In genomic region chr12:2034633-2035420, GRCh38 we compare ENCODE assay signal across 8 cellular contexts. TPM values are rescaled to one million over a fixed set of nuclear protein-coding genes. Genes with fewer than 3 reads are reported as not detected.
DNase-seq lines count a peak whose midpoint lies in the region; ATAC-seq and TF ChIP-seq lines count a peak whose summit lies in the region.

No MANE protein-coding gene starts in this region.

- no peaks in the 10 kb centered on the region for H3K36me3 Mint-ChIP-seq in CD14-positive monocyte

- H3K4me3 Mint-ChIP-seq in CD14-positive monocyte, result peak overlapping the region; percentile 58 to 82

- H3K27ac Mint-ChIP-seq in CD14-positive monocyte, result no peak overlapping the region

- ATAC-seq in GM21367 (IDR thresholded peaks at IDR 0.05; ENCODE audit: unreplicated experiment), result peak; percentile 62

- H3K27me3 Mint-ChIP-seq in CD14-positive monocyte (ENCODE audit: low read depth in 3 of 3), result peaks cover 21 to 48% (median 33%) of the 10 kb centered on the region in 3 donors

- no peaks in the 10 kb centered on the region for H3K36me3 ChIP-seq in SJSA1

- no peaks in the 10 kb centered on the region for H3K9me3 ChIP-seq in SJSA1 (replicated peaks)

- intact Hi-C loops in CD14-positive monocyte (cut with micrococcal nuclease), result no loop called here

- peaks cover 6% of the 10 kb centered on the region for H3K4me1 ChIP-seq in SJSA1 (replicated peaks)

- H3K27ac ChIP-seq in SJSA1, result no peak overlapping the region
- H3K27ac ChIP-seq in substantia nigra (ENCODE audit: low read depth, low read length, poor library complexity, severe bottlenecking), result peak overlapping the region; percentile 23

- H3K9me3 Mint-ChIP-seq in CD14-positive monocyte, result peaks cover 0 to 2% (median 0%) of the 10 kb centered on the region in 7 donors

- DNase-seq in CD14-positive monocyte (ENCODE audit: low spot score), result peak; percentile 58
- DNase-seq in LHCN-M2 (ENCODE audit: low read depth), result peak; percentile 61
- DNase-seq in SJSA1 (ENCODE audit: low read depth in 1 of 2, low spot score in 2 of 2), result peak; percentile 69 to 83
- peak; percentile 89 for DNase-seq in activated naive CD4-positive, alpha-beta T cell treated with Interleukin-2 at 50 U/mL for 16 hours
- DNase-seq in globus pallidus (ENCODE audit: low spot score), result peak; percentile 82
- peak; percentile 72 for DNase-seq in occipital lobe (lab: John Stamatoyannopoulos, UW)
- peak in 46 of 49 donors; percentile 31 to 94 (median 75) for DNase-seq in substantia nigra (lab: John Stamatoyannopoulos, UW)

- peaks cover 9% of the 10 kb centered on the region for H3K27me3 ChIP-seq in SJSA1 (replicated peaks)

- peaks cover 14% of the 10 kb centered on the region for H3K4me1 Mint-ChIP-seq in CD14-positive monocyte

- H3K4me3 ChIP-seq in SJSA1, result no peak overlapping the region

- peak; percentile 91 for TF ChIP-seq CTCF in CD14-positive monocyte (IDR thresholded peaks at IDR 0.05)

RNA-seq across cellular contexts. Expression of gene CACNA1C, which starts 18.0 kb away (rescaled TPM):
- not detected for polyA plus RNA-seq in CD14-positive monocyte
- total RNA-seq in LHCN-M2 (2014; rRNA removed), result 0.13 and 0.57 TPM in 2 replicates
- polyA plus RNA-seq in LHCN-M2 (2012), result 0.92 TPM
- total RNA-seq in SJSA1 (2014; rRNA removed; shearing (Covaris generic)), result 6.1 and 17.0 TPM in 2 replicates
- 21.4 TPM for total RNA-seq in occipital lobe

RNA-seq across cellular contexts. Expression of gene DCP1B, which starts 30.6 kb away (rescaled TPM):
- polyA plus RNA-seq in CD14-positive monocyte, result 1 to 10 TPM; 3.6 to 4.9 TPM
- total RNA-seq in LHCN-M2 (2014; rRNA removed) (17.2 and 20.8 TPM in 2 replicates), occipital lobe (8.9 TPM)
- polyA plus RNA-seq in LHCN-M2 (2012), result 9.0 TPM
- total RNA-seq in SJSA1 (2014; rRNA removed; shearing (Covaris generic)), result 15.4 and 17.8 TPM in 2 replicates
